In the genomic region with DNA sequence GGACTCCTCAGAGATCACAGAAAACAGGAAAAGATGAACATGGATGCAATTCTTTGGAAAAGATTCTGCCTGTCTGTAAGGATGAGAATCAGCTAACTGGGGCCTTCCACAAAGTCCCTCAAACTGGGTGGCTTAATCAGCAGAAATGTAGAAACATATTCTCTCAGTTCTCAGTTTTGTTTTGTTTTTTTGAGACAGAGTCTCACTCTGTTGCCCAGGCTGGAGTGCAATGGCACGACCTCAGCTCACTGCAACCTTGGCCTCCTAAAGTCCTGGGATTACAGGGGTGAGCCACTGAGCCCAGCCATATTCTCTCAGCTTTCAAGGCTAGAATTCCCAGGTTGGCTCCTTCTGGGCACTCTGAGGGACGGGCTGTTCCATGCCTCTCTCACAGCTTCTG, we compare ENCODE assay signal across 18 cellular contexts. TPM values are rescaled to one million over a fixed set of nuclear protein-coding genes. Genes with fewer than 3 reads are reported as not detected.
A peak's percentile ranks its signal among the peaks of the same experiment; 100 is the strongest.
DNase-seq lines count a peak whose midpoint lies in the region; ATAC-seq, FAIRE-seq and TF ChIP-seq lines count a peak whose summit lies in the region.
"Had no signal": no experiment of that assay in that cellular context is flagged by ENCODE, and none has a peak within 500 bp of the region (broad histone marks: within the 10 kb centered on the region; RNA-seq: fewer than 3 reads in every experiment).

No MANE protein-coding gene starts in this region.

- H3K14ac ChIP-seq in trophoblast cell (ENCODE audit: low read length) = no peak overlapping the region

- H4K12ac ChIP-seq in trophoblast cell (ENCODE audit: low read depth, low read length) = no peak overlapping the region

- in situ Hi-C loops in GM12878 (cut with MboI) = no loop called here

- TF ChIP-seq EP300 in GM12878 (IDR thresholded peaks at IDR 0.05; ENCODE audit: borderline replicate concordance in 1 of 2, control insufficient read depth in 1 of 2, low read depth in 2 of 2, low read length in 2 of 2) = no peak

- no peak for TF ChIP-seq CTCF in KMS-11 (conservative IDR thresholded peaks at IDR 0.05; ENCODE audit: low read depth, low read length)
- no peak for TF ChIP-seq CTCF in GM12878 (IDR thresholded peaks at IDR 0.05 in 2 of 3, conservative IDR thresholded peaks at IDR 0.05 in 1 of 3; ENCODE audit: control insufficient read depth in 2 of 3, extremely low read depth in 1 of 3, insufficient read depth in 1 of 3, low read depth in 3 of 3, low read length in 3 of 3)
- no peak for TF ChIP-seq CTCF in tibial artery (IDR thresholded peaks at IDR 0.05)

- no peak for TF ChIP-seq RAD21 in GM12878 (IDR thresholded peaks at IDR 0.05; ENCODE audit: insufficient read depth, low read depth, low read length)

- H3K79me2 ChIP-seq in KMS-11 (ENCODE audit: insufficient read depth, low read depth) (no peaks in the 10 kb centered on the region), GM12878 (ENCODE audit: control insufficient read depth, insufficient read depth, low read length) (no peaks in the 10 kb centered on the region), trophoblast cell (ENCODE audit: control insufficient read depth, insufficient read depth, low read length, poor library complexity) (no peaks in the 10 kb centered on the region)

- intact Hi-C loops in GM12878 (cut with micrococcal nuclease; ENCODE audit: unreplicated experiment) (no loop called here), tibial artery (cut with DNase I; ENCODE audit: low total_unique reads) (no loop called here), right cardiac atrium (cut with DNase I) (no loop called here)

- H3K9me3 ChIP-seq in GM12878 (replicated peaks; ENCODE audit: control insufficient read depth, insufficient read depth, low read length) = no peaks in the 10 kb centered on the region
- H3K9me3 ChIP-seq in trophoblast cell (ENCODE audit: insufficient read depth, low read depth, low read length) = no peaks in the 10 kb centered on the region
- no peaks in the 10 kb centered on the region for H3K9me3 ChIP-seq in tibial artery
- no peaks in the 10 kb centered on the region for H3K9me3 ChIP-seq in right cardiac atrium (ENCODE audit: control insufficient read depth, low read length)
- H3K9me3 ChIP-seq: A549 had no signal

- no peak for FAIRE-seq in GM12878 (lab: Jason Lieb, UNC)
- FAIRE-seq: A549, D721Med had no signal

- SMC1A ChIA-PET in GM12878 (lab: Charles Lee; ENCODE audit: uncharacterized antibody, unreplicated experiment) = interaction anchor here (3.3 kb wide), 1 partner anchor 11 kb away, joined by 12 read pairs; no protein-coding TSS in a partner anchor

- H3K9ac ChIP-seq in KMS-11 (no peak overlapping the region), GM12878 (ENCODE audit: control insufficient read depth, insufficient read depth, low read length) (no peak overlapping the region), trophoblast cell (ENCODE audit: low read length) (no peak overlapping the region)

- H2AFZ ChIP-seq in KMS-11 (ENCODE audit: low read depth) = peak overlapping the region; percentile 57; the same call in 1 of the 2 replicates
- H2AFZ ChIP-seq in GM12878 (ENCODE audit: control insufficient read depth, low read depth, low read length) = peak overlapping the region; percentile 30; the same call in 1 of the 2 replicates
- H2AFZ ChIP-seq in trophoblast cell (ENCODE audit: insufficient read depth, low read length, poor library complexity) = no peak overlapping the region

- no peak overlapping the region for H4K8ac ChIP-seq in trophoblast cell (ENCODE audit: low read depth, low read length)

- RAD21 ChIA-PET in GM12878 (lab: Charles Lee; ENCODE audit: unreplicated experiment) = no interaction called here

- TF ChIP-seq POLR2A in GM12878 (IDR thresholded peaks at IDR 0.05; ENCODE audit: low read depth, low read length) = no peak

- no peak overlapping the region for H4K91ac ChIP-seq in trophoblast cell (ENCODE audit: low read depth, low read length)

- H3K4me3 ChIP-seq in KMS-11 (IDR thresholded peaks at IDR 0.05; ENCODE audit: insufficient read depth, low read depth, low read length) (no peak overlapping the region), GM12878 (no peak overlapping the region), trophoblast cell (ENCODE audit: low read depth, low read length) (no peak overlapping the region), tibial artery (no peak overlapping the region), right cardiac atrium (ENCODE audit: low read length) (no peak overlapping the region)
- H3K4me3 ChIP-seq: A549 had no signal

- H3K27me3 ChIP-seq in KMS-11 (ENCODE audit: insufficient read depth, low read depth) (no peaks in the 10 kb centered on the region), GM12878 (replicated peaks in 1 of 2; ENCODE audit: control insufficient read depth in 2 of 2, insufficient read depth in 2 of 2, low read length in 1 of 2) (no peaks in the 10 kb centered on the region), trophoblast cell (ENCODE audit: insufficient read depth, low read length) (no peaks in the 10 kb centered on the region), tibial artery (no peaks in the 10 kb centered on the region), right cardiac atrium (ENCODE audit: control insufficient read depth, insufficient read depth) (no peaks in the 10 kb centered on the region)

- no peak overlapping the region for H3K4ac ChIP-seq in trophoblast cell (ENCODE audit: low read depth, low read length)

- H2BK5ac ChIP-seq in trophoblast cell (ENCODE audit: low read depth, low read length, poor library complexity) = no peak overlapping the region

- H3K4me1 ChIP-seq in KMS-11 (ENCODE audit: low read depth, poor library complexity, severe bottlenecking) (peaks cover 14% of the 10 kb centered on the region), GM12878 (ENCODE audit: control insufficient read depth, insufficient read depth, low read length) (peaks cover 8% of the 10 kb centered on the region), trophoblast cell (ENCODE audit: control insufficient read depth in 1 of 2, insufficient read depth in 2 of 2, low read length in 2 of 2) (peaks cover 3 to 5% of the 10 kb centered on the region in 2 experiments), tibial artery (peaks cover 0 to 49% (median 0%) of the 10 kb centered on the region in 4 donors), right cardiac atrium (ENCODE audit: control insufficient read depth, insufficient read depth, low read length) (no peaks in the 10 kb centered on the region)

- no peak overlapping the region for H2AK5ac ChIP-seq in trophoblast cell (ENCODE audit: low read length)

- no TSS peak for BruUV-seq in GM12878 (replicated peaks; lab: Mats Ljungman, UMichigan)

- POLR2A ChIA-PET in GM12878 (lab: Charles Lee) = interaction anchor here (0.6 kb wide), 1 partner anchor 312 kb away, joined by 3 read pairs; no protein-coding TSS in a partner anchor

- H4K20me1 ChIP-seq in KMS-11 (ENCODE audit: insufficient read depth) = no peaks in the 10 kb centered on the region
- no peaks in the 10 kb centered on the region for H4K20me1 ChIP-seq in GM12878 (ENCODE audit: control insufficient read depth, insufficient read depth)

- peak overlapping the region; percentile 7 for H2BK120ac ChIP-seq in trophoblast cell (ENCODE audit: insufficient read depth, low read length, poor library complexity)

- H3K27ac ChIP-seq in KMS-11 (peak overlapping the region; percentile 42; the same call in 1 of the 2 replicates), GM12878 (ENCODE audit: control insufficient read depth, insufficient read depth) (no peak overlapping the region), trophoblast cell (ENCODE audit: low read depth, low read length) (no peak overlapping the region), tibial artery (peak overlapping the region; percentile 56 to 69), right cardiac atrium (ENCODE audit: low read length) (no peak overlapping the region)

- no peak overlapping the region for H3K18ac ChIP-seq in trophoblast cell (ENCODE audit: low read length)

- H3K23ac ChIP-seq in trophoblast cell (ENCODE audit: low read length) = no peak overlapping the region

- CTCF ChIA-PET in GM12878 (lab: Yijun Ruan, JAX) = interaction anchor here (1.2 to 5.7 kb wide), 2 partner anchors 11 to 61 kb away, joined by 5 to 25 read pairs; no protein-coding TSS in a partner anchor

- DNase-seq in GM12878 (ENCODE audit: low read depth, low spot score) = no peak
- no peak for DNase-seq in trophoblast cell
- DNase-seq in tibial artery = no peak
- no peak for DNase-seq in SKM-1 treated with dmso at 0.1 percent for 144 hours (lab: John Stamatoyannopoulos, UW; ENCODE audit: unreplicated experiment)
- no peak for DNase-seq in effector CD4-positive, alpha-beta T cell
- DNase-seq in right cardiac atrium = no peak
- DNase-seq: DMS79; NCI-H1105; NCI-H2029 treated with DMSO at 0.1 percent for 48 hours; NCI-H226; NCI-H510A treated with DMSO at 0.1 percent for 48 hours; NCI-H748 treated with DMSO at 0.1 percent for 48 hours; NK-92 treated with Interleukin-12 subunit alpha and Interleukin-12 subunit beta, amount 100 ng/mL, for 24 hours had no signal

- H3K36me3 ChIP-seq in KMS-11 (ENCODE audit: insufficient read depth) (no peaks in the 10 kb centered on the region), GM12878 (ENCODE audit: control insufficient read depth in 2 of 2, insufficient read depth in 2 of 2, low read length in 1 of 2) (no peaks in the 10 kb centered on the region), trophoblast cell (ENCODE audit: control insufficient read depth in 1 of 2, insufficient read depth in 2 of 2, low read length in 2 of 2) (no peaks in the 10 kb centered on the region), tibial artery (no peaks in the 10 kb centered on the region)

- peak overlapping the region; percentile 38; the same call in 1 of the 2 replicates for H3K4me2 ChIP-seq in KMS-11
- no peak overlapping the region for H3K4me2 ChIP-seq in GM12878 (ENCODE audit: control insufficient read depth, insufficient read depth)
- H3K4me2 ChIP-seq in trophoblast cell (ENCODE audit: low read length) = no peak overlapping the region
- H3K4me2 ChIP-seq: A549 had no signal

- ATAC-seq in GM12878 = no peak
- no peak for ATAC-seq in right cardiac atrium
- ATAC-seq: A549, Panc1, SK-N-SH treated with all-trans-retinoic acid at 6 μM for 48 hours had no signal

- peaks cover 9% of the 10 kb centered on the region for H3K79me1 ChIP-seq in trophoblast cell (ENCODE audit: low read length)

- H2BK12ac ChIP-seq in trophoblast cell (ENCODE audit: low read length) = peak overlapping the region; percentile 9

- 17% methylated on average over 2 of the region's 2 CpGs for WGBS in GM12878 (ENCODE audit: insufficient coverage, insufficient replicate concordance, low lambda C conversion rate, missing lambda C conversion rate)
- no CpG with 5 or more reads among the region's 2 CpGs for WGBS in trophoblast cell (ENCODE audit: extremely low coverage, insufficient coverage, insufficient read length)
- WGBS in right cardiac atrium = 81% methylated on average over 2 of the region's 2 CpGs

RNA-seq across cellular contexts. Expression of gene CLIP1, which starts 38.2 kb away (rescaled TPM):
- 89.0 and 94.1 TPM in 2 replicates for total RNA-seq in GM12878 (2013; cell fraction: nucleolus; rRNA removed)
- 23.8 and 26.6 TPM in 2 replicates for total RNA-seq in GM12878 (2014; rRNA removed)
- total RNA-seq in GM12878 (2014; rRNA removed; fragmentation: Illumina TruSeq; extraction: Trizol) = 44.0 and 45.4 TPM in 2 replicates
- 39.2 and 39.4 TPM in 2 replicates for total RNA-seq in GM12878 (2021)
- polyA plus RNA-seq in GM12878 (2011; ENCODE audit: low read depth) = 12.5 TPM
- 25.8 and 32.0 TPM in 2 replicates for polyA plus RNA-seq in GM12878 (2011; rRNA removed)
- 22.6 and 25.9 TPM in 2 replicates for polyA plus RNA-seq in GM12878 (2011; cell fraction: cytosol; rRNA removed)
- 25.4 and 29.1 TPM in 2 replicates for polyA plus RNA-seq in GM12878 (2011; cell fraction: nucleus; rRNA removed)
- polyA plus RNA-seq in GM12878 (2012) = 12.5 and 14.6 TPM in 2 replicates
- 39.9 and 42.0 TPM in 2 replicates for polyA plus RNA-seq in GM12878 (2014; fragmentation: Illumina TruSeq; extraction: Trizol)
- polyA plus RNA-seq in GM12878 (2014; fragmentation: Nextera tagmentation; extraction: Ambion mirVana) = 1 to 10 TPM; 6.0 to 6.3 TPM
- polyA plus RNA-seq in GM12878 (2014; rRNA removed) = 20.0 and 23.4 TPM in 2 replicates
- polyA plus RNA-seq in GM12878 (2016; fragmentation: Nextera tagmentation; extraction: Ambion mirVana) = 10 to 100 TPM; 19.9 to 26.6 TPM
- 51.7 and 60.6 TPM in 2 replicates for polyA minus RNA-seq in GM12878 (2011; rRNA and poly(A)+ RNA removed)
- 9.8 and 10.3 TPM in 2 replicates for polyA minus RNA-seq in GM12878 (2011; cell fraction: cytosol; rRNA and poly(A)+ RNA removed)
- polyA minus RNA-seq in GM12878 (2011; cell fraction: nucleus; rRNA and poly(A)+ RNA removed) = 13.5 and 27.0 TPM in 2 replicates
- 101 and 104 TPM in 2 replicates for polyA plus RNA-seq in trophoblast cell (2013)
- total RNA-seq in right cardiac atrium = 100 to 1,000 TPM; 112 to 131 (median 121) TPM
- polyA plus RNA-seq in right cardiac atrium = 43.7 TPM

RNA-seq across cellular contexts. Expression of gene ZCCHC8, which starts 40.1 kb away (rescaled TPM):
- 92.1 and 101 TPM in 2 replicates for total RNA-seq in GM12878 (2013; cell fraction: nucleolus; rRNA removed)
- total RNA-seq in GM12878 (2014; rRNA removed) = 23.6 and 25.1 TPM in 2 replicates
- total RNA-seq in GM12878 (2014; rRNA removed; fragmentation: Illumina TruSeq; extraction: Trizol) = 28.9 and 30.3 TPM in 2 replicates
- total RNA-seq in GM12878 (2021) = 20.6 and 22.2 TPM in 2 replicates
- polyA plus RNA-seq in GM12878 (2011; ENCODE audit: low read depth) = 10.1 TPM
- polyA plus RNA-seq in GM12878 (2011; rRNA removed) = 26.2 and 36.2 TPM in 2 replicates
- 19.7 and 20.7 TPM in 2 replicates for polyA plus RNA-seq in GM12878 (2011; cell fraction: cytosol; rRNA removed)
- 37.9 and 38.8 TPM in 2 replicates for polyA plus RNA-seq in GM12878 (2011; cell fraction: nucleus; rRNA removed)
- polyA plus RNA-seq in GM12878 (2012) = 15.6 and 19.7 TPM in 2 replicates
- polyA plus RNA-seq in GM12878 (2014; fragmentation: Illumina TruSeq; extraction: Trizol) = 34.8 and 46.5 TPM in 2 replicates
- 1 to 10 TPM; 8.8 to 9.4 TPM for polyA plus RNA-seq in GM12878 (2014; fragmentation: Nextera tagmentation; extraction: Ambion mirVana)
- polyA plus RNA-seq in GM12878 (2014; rRNA removed) = 21.1 and 21.8 TPM in 2 replicates
- 10 to 100 TPM; 16.9 to 18.7 TPM for polyA plus RNA-seq in GM12878 (2016; fragmentation: Nextera tagmentation; extraction: Ambion mirVana)
- 17.3 and 20.3 TPM in 2 replicates for polyA minus RNA-seq in GM12878 (2011; rRNA and poly(A)+ RNA removed)
- 7.4 and 8.8 TPM in 2 replicates for polyA minus RNA-seq in GM12878 (2011; cell fraction: cytosol; rRNA and poly(A)+ RNA removed)
- 10.2 and 13.4 TPM in 2 replicates for polyA minus RNA-seq in GM12878 (2011; cell fraction: nucleus; rRNA and poly(A)+ RNA removed)
- polyA plus RNA-seq in trophoblast cell (2013) = 63.0 and 64.9 TPM in 2 replicates
- total RNA-seq in right cardiac atrium = 10 to 100 TPM; 10.7 to 11.7 (median 10.8) TPM
- polyA plus RNA-seq in right cardiac atrium = 11.6 TPM

Comparison
In these comparisons a context has a peak if more than half of its experiments do, and no peak if none do; other contexts are left out.
1. H3K27ac ChIP-seq: peak in KMS-11 (single experiment) and tibial artery (2 of 2); none in GM12878 (single experiment), trophoblast cell (single experiment) and right cardiac atrium (single experiment).